Comparison of ENCODE assay signal across 8 cellular contexts in the genomic region with DNA sequence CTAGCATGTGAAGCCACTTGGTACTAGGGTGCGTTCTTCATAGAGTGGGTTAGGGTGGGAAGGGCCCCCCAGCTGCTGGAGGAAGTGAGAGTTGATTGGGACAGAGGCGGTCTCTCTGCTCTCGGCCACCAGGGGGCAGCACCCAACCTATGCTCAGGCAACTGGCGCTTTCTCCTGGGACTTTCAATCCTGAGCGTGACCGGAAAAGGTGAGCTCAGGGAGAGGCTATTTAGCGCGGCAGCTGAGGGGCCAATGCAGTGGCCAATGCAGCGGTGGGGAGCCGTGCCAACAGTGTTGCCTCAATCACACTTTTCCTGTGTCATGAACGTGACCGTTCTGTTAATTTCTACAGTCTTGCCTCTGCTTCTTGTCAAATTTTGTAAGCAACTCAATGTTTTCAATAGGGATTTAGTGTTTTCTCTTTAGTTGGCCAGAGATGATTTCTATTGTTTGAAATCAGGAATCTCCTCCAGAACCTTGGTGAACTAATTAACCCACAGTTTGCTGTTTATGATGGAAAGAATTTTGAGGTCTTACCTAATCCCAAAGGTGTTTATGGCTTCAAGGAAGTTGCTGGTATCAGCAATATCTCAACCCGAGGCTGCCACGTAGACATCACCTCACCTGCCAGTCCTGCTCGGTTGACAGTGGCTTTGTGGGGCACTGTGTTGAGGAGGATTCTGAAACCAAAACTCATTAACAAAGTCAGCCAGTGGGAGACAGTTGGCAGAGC.
DNase-seq lines count a peak whose midpoint lies in the region; ATAC-seq and TF ChIP-seq lines count a peak whose summit lies in the region.

No MANE protein-coding gene starts in this region.

- peaks cover 8% of the 10 kb centered on the region for H3K27me3 Mint-ChIP-seq in osteocyte (ENCODE audit: unreplicated experiment)

- H3K4me1 ChIP-seq in tibial artery = peaks cover 0 to 29% (median 22%) of the 10 kb centered on the region in 4 donors

- H3K36me3 Mint-ChIP-seq in osteocyte (ENCODE audit: unreplicated experiment) = no peaks in the 10 kb centered on the region

- intact Hi-C loops in tibial artery (cut with DNase I; ENCODE audit: low total_unique reads) = loop anchor here (5.0 kb wide), 1 partner anchor 94 kb away; no protein-coding TSS in a partner anchor

- TF ChIP-seq CTCF in osteocyte (IDR thresholded peaks at IDR 0.05) (peak; percentile 70), tibial artery (IDR thresholded peaks at IDR 0.05) (peak; percentile 92 to 93)

- H3K4me3 ChIP-seq in tibial artery = peak overlapping the region in 1 of 2 donors; percentile 3

- H3K9me3 Mint-ChIP-seq in osteocyte (ENCODE audit: unreplicated experiment) = no peaks in the 10 kb centered on the region

- peaks cover 10% of the 10 kb centered on the region for H3K4me1 Mint-ChIP-seq in osteocyte (ENCODE audit: unreplicated experiment)

- no peak overlapping the region for H3K4me3 Mint-ChIP-seq in osteocyte (ENCODE audit: unreplicated experiment)

- ATAC-seq in HG03469 (IDR thresholded peaks at IDR 0.05; ENCODE audit: unreplicated experiment) = peak; percentile 53

- peak overlapping the region; percentile 64 to 65 for H3K27ac ChIP-seq in tibial artery

- H3K27ac Mint-ChIP-seq in osteocyte (ENCODE audit: unreplicated experiment) = no peak overlapping the region

- no peaks in the 10 kb centered on the region for H3K9me3 ChIP-seq in tibial artery

- no peaks in the 10 kb centered on the region for H3K36me3 ChIP-seq in tibial artery

- DNase-seq in Ammon's horn (ENCODE audit: low spot score) (peak; percentile 80), GM19238 (ENCODE audit: insufficient read length, low spot score) (peak; percentile 71), RPMI7951 (ENCODE audit: low read depth) (peak; percentile 51), globus pallidus (ENCODE audit: low spot score) (peak; percentile 40), osteocyte (ENCODE audit: extremely low spot score, unreplicated experiment) (no peak), tibial artery (peak; percentile 90 to 95)
- peak; percentile 5 for DNase-seq in activated gamma-delta T cell treated with anti-CD3 and anti-CD28 coated beads, Interleukin-2, amount 50 U/mL, for 16 hours (ENCODE audit: low read depth)

- H3K27me3 ChIP-seq in tibial artery = no peaks in the 10 kb centered on the region
